ENCODE assay signal across 11 cellular contexts in the genomic region with DNA sequence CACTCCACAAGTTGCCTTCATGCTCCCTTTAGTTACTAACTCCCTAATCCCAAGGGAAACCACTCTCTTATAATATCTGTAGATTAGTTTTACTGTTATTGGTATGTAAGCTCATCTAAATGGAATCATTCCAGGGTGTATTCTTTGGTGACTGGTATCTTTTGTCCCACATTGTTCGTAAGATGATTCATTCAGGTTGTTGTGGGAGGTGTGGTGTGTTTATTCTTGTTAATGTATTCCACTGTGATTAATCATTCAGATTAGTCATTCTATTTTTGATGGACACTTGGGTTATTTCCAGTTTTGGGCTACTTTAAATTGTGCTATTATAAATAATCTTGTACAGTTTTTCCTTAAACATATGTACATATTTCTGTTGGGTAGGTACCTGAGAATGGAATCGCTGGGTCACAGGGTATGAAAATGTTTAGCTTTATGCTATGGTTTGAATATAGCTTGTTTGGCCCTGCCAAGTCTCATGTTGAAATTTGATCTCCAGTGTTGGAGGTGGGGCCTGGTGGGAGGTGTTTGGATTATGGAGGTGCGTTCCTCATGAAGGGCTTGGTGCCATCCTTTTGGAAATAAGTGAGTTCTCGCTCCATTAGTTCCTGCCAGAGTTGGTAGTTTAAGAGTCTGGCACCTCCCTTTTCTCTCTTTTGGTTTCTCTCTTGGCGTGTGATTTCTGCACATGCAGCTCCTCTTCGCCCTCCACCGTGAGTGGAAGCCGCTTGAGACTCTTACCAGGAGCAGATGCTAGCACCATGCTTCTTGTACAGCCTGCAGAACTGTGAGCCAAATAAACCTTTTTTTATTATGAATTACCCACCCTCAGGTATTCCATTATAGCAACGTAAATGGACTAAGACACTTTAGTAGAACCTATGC. TPM values are rescaled to one million over a fixed set of nuclear protein-coding genes. Genes with fewer than 3 reads are reported as not detected.
DNase-seq lines count a peak whose midpoint lies in the region; ATAC-seq and TF ChIP-seq lines count a peak whose summit lies in the region.
"Had no signal": no experiment of that assay in that cellular context is flagged by ENCODE, and none has a peak within 500 bp of the region (broad histone marks: within the 10 kb centered on the region; RNA-seq: fewer than 3 reads in every experiment).

No MANE protein-coding gene starts in this region.

- no peak overlapping the region for H2AFZ ChIP-seq in PC-9

- H3K79me2 ChIP-seq in PC-9 (ENCODE audit: low read depth), result 0 out of 2 replicates have a peak, but pooled peaks cover 2% of the 10 kb centered on the region

- TF ChIP-seq POLR2A in Peyer's patch (IDR thresholded peaks at IDR 0.05), result no peak

- H3K36me3 ChIP-seq in PC-9 (ENCODE audit: low read depth) (no peaks in the 10 kb centered on the region), Peyer's patch (no peaks in the 10 kb centered on the region)
- no peaks in the 10 kb centered on the region for H3K36me3 ChIP-seq in CD8-positive, alpha-beta T cell (ENCODE audit: insufficient read depth, low read length)
- H3K36me3 ChIP-seq: prostate gland had no signal

- H3K36me3 Mint-ChIP-seq in activated CD8-positive, alpha-beta memory T cell treated with anti-CD3 and anti-CD28 coated beads, Interleukin-2, amount 10 ng/mL, durations not matched to agents 7 days and 5 days, result peaks cover 1% of the 10 kb centered on the region
- H3K36me3 Mint-ChIP-seq in CD8-positive, alpha-beta T cell, result peaks cover 40% of the 10 kb centered on the region

- H3K9me2 ChIP-seq in PC-9 (ENCODE audit: insufficient read depth), result no peaks in the 10 kb centered on the region

- peaks cover 7% of the 10 kb centered on the region; the same call in 1 of the 2 replicates for H3K4me1 ChIP-seq in PC-9 (replicated peaks; ENCODE audit: insufficient read depth)
- H3K4me1 ChIP-seq in CD8-positive, alpha-beta T cell (ENCODE audit: insufficient read depth, low read length), result no peaks in the 10 kb centered on the region
- H3K4me1 ChIP-seq in Peyer's patch, result no peaks in the 10 kb centered on the region
- H3K4me1 ChIP-seq: prostate gland had no signal

- no peaks in the 10 kb centered on the region for H3K27me3 ChIP-seq in PC-9 (ENCODE audit: insufficient read depth, low read depth)
- H3K27me3 ChIP-seq in CD8-positive, alpha-beta T cell (ENCODE audit: insufficient read depth, low read length), result no peaks in the 10 kb centered on the region
- H3K27me3 ChIP-seq in Peyer's patch, result no peaks in the 10 kb centered on the region

- CTCF ChIA-PET in activated CD8-positive, alpha-beta memory T cell treated with anti-CD3 and anti-CD28 coated beads, Interleukin-2, amount 10 ng/mL, durations not matched to agents 7 days and 5 days (lab: Charles Lee), result interaction anchor here (0.7 to 2.8 kb wide), 7 partner anchors 13 to 469 kb away, joined by 3 to 8 read pairs (median 3); a partner anchor contains a TSS
- CTCF ChIA-PET in PC-9 (lab: Charles Lee), result interaction anchor here (0.6 to 1.1 kb wide), 3 partner anchors 14 to 418 kb away, joined by 3 read pairs; a partner anchor contains a TSS
- CTCF ChIA-PET in CD8-positive, alpha-beta T cell (lab: Charles Lee), result no interaction called here

- no peak overlapping the region for H3K27ac Mint-ChIP-seq in activated CD8-positive, alpha-beta memory T cell treated with anti-CD3 and anti-CD28 coated beads, Interleukin-2, amount 10 ng/mL, durations not matched to agents 7 days and 5 days
- no peak overlapping the region for H3K27ac Mint-ChIP-seq in CD8-positive, alpha-beta T cell

- H3K4me3 ChIP-seq in PC-9 (no peak overlapping the region; the same call in 1 of the 2 replicates), Peyer's patch (no peak overlapping the region)
- no peak overlapping the region for H3K4me3 ChIP-seq in CD8-positive, alpha-beta T cell (ENCODE audit: low read depth, low read length)
- H3K4me3 ChIP-seq: prostate gland had no signal

- TF ChIP-seq CTCF in PC-9 (conservative IDR thresholded peaks at IDR 0.05) (no peak), Peyer's patch (IDR thresholded peaks at IDR 0.05) (no peak)
- no peak for TF ChIP-seq CTCF in CD8-positive, alpha-beta T cell (IDR thresholded peaks at IDR 0.05)

- no peaks in the 10 kb centered on the region for H3F3A ChIP-seq in PC-9 (ENCODE audit: insufficient read depth, low read depth)

- POLR2A ChIA-PET in PC-9 (lab: Charles Lee; ENCODE audit: unreplicated experiment), result interaction anchor here (0.6 to 1.0 kb wide), 5 partner anchors 9 to 995 kb away, joined by 3 to 11 read pairs (median 3); no protein-coding TSS in a partner anchor
- POLR2A ChIA-PET in CD8-positive, alpha-beta T cell (lab: Charles Lee), result no interaction called here

- H3K9me3 ChIP-seq in PC-9 (ENCODE audit: insufficient read depth, low read depth) (no peaks in the 10 kb centered on the region), Peyer's patch (no peaks in the 10 kb centered on the region)
- no peaks in the 10 kb centered on the region for H3K9me3 ChIP-seq in CD8-positive, alpha-beta T cell (ENCODE audit: low read length)
- H3K9me3 ChIP-seq: prostate gland had no signal

- peak overlapping the region; percentile 57 for H3K4me2 ChIP-seq in PC-9

- peak overlapping the region; percentile 53 for H3K27ac ChIP-seq in PC-9
- H3K27ac ChIP-seq in epithelial cell of prostate, result peak overlapping the region; percentile 87
- no peak overlapping the region for H3K27ac ChIP-seq in CD8-positive, alpha-beta T cell (ENCODE audit: low read depth, low read length)
- H3K27ac ChIP-seq in Peyer's patch, result no peak overlapping the region
- H3K27ac ChIP-seq: prostate gland had no signal

- ATAC-seq in activated CD8-positive, alpha-beta memory T cell treated with anti-CD3 and anti-CD28 coated beads, Interleukin-2, amount 10 ng/mL, durations not matched to agents 7 days and 5 days, result peak; percentile 16
- peak; percentile 90 for ATAC-seq in stimulated activated naive CD8-positive, alpha-beta T cell treated with anti-CD3 and anti-CD28 coated beads, Interleukin-15, Interleukin-2, amounts not matched to agents 100 U/mL and 50 U/mL, for 24 hours
- no peak for ATAC-seq in CD8-positive, alpha-beta T cell

- DNase-seq in activated CD8-positive, alpha-beta memory T cell treated with anti-CD3 and anti-CD28 coated beads, Interleukin-2, amount 10 ng/mL, durations not matched to agents 7 days and 5 days, result no peak
- no peak for DNase-seq in activated CD8-positive, alpha-beta memory T cell treated with anti-CD3 and anti-CD28 coated beads for 24 hours
- peak; percentile 58 to 92 for DNase-seq in PC-9
- peak; percentile 93 for DNase-seq in epithelial cell of prostate (ENCODE audit: low read depth, low spot score)
- no peak for DNase-seq in stimulated activated naive CD8-positive, alpha-beta T cell treated with anti-CD3 and anti-CD28 coated beads, Interleukin-15, Interleukin-2, amounts not matched to agents 100 U/mL and 50 U/mL, for 24 hours
- DNase-seq in CD8-positive, alpha-beta T cell, result no peak
- DNase-seq in Peyer's patch, result no peak
- no peak for DNase-seq in DMS153 (lab: John Stamatoyannopoulos, UW)
- DNase-seq: COR-L47, NCI-H1694 treated with DMSO at 0.1 percent for 48 hours had no signal

- BruUV-seq in PC-9 (replicated peaks; lab: Mats Ljungman, UMichigan), result TSS peak; percentile 71

- peaks cover 10% of the 10 kb centered on the region for H3K4me1 Mint-ChIP-seq in activated CD8-positive, alpha-beta memory T cell treated with anti-CD3 and anti-CD28 coated beads, Interleukin-2, amount 10 ng/mL, durations not matched to agents 7 days and 5 days
- H3K4me1 Mint-ChIP-seq in CD8-positive, alpha-beta T cell (ENCODE audit: low read depth), result peaks cover 23% of the 10 kb centered on the region

- no peaks in the 10 kb centered on the region for H3K9me3 Mint-ChIP-seq in activated CD8-positive, alpha-beta memory T cell treated with anti-CD3 and anti-CD28 coated beads, Interleukin-2, amount 10 ng/mL, durations not matched to agents 7 days and 5 days (ENCODE audit: low read depth)
- H3K9me3 Mint-ChIP-seq in CD8-positive, alpha-beta T cell, result no peaks in the 10 kb centered on the region

- intact Hi-C loops in PC-9 (cut with micrococcal nuclease; ENCODE audit: unreplicated experiment), result no loop called here
- intact Hi-C loops in CD8-positive, alpha-beta T cell (cut with DNase I, micrococcal nuclease), result no loop called here

- no peaks in the 10 kb centered on the region for H4K20me1 ChIP-seq in PC-9 (ENCODE audit: insufficient read depth)

- H3K4me3 Mint-ChIP-seq in activated CD8-positive, alpha-beta memory T cell treated with anti-CD3 and anti-CD28 coated beads, Interleukin-2, amount 10 ng/mL, durations not matched to agents 7 days and 5 days, result no peak overlapping the region
- H3K4me3 Mint-ChIP-seq in CD8-positive, alpha-beta T cell, result no peak overlapping the region

- no peaks in the 10 kb centered on the region for H3K27me3 Mint-ChIP-seq in activated CD8-positive, alpha-beta memory T cell treated with anti-CD3 and anti-CD28 coated beads, Interleukin-2, amount 10 ng/mL, durations not matched to agents 7 days and 5 days
- no peaks in the 10 kb centered on the region for H3K27me3 Mint-ChIP-seq in CD8-positive, alpha-beta T cell (ENCODE audit: low read depth)

RNA-seq across cellular contexts. Expression of a gene that starts 13.8 kb away (rescaled TPM):
- total RNA-seq in activated CD8-positive, alpha-beta memory T cell treated with anti-CD3 and anti-CD28 coated beads, Interleukin-2, amount 10 ng/mL, durations not matched to agents 7 days and 5 days, result 10 to 100 TPM; 10.9 to 13.8 TPM
- 14.1 and 15.6 TPM in 2 replicates for total RNA-seq in PC-9 (2021)
- 1 to 10 TPM; 8.5 to 9.3 TPM for total RNA-seq in CD8-positive, alpha-beta T cell
- 10 to 100 TPM; 11.9 to 19.0 (median 12.2) TPM for total RNA-seq in Peyer's patch

Comparison
In these comparisons a context has a peak if more than half of its experiments do, and no peak if none do; other contexts are left out.
1. DNase-seq: peak in PC-9 (2 of 2) and epithelial cell of prostate (single experiment); none in activated CD8-positive, alpha-beta memory T cell treated with anti-CD3 and anti-CD28 coated beads, Interleukin-2, amount 10 ng/mL, durations not matched to agents 7 days and 5 days (single experiment), activated CD8-positive, alpha-beta memory T cell treated with anti-CD3 and anti-CD28 coated beads for 24 hours (single experiment), stimulated activated naive CD8-positive, alpha-beta T cell treated with anti-CD3 and anti-CD28 coated beads, Interleukin-15, Interleukin-2, amounts not matched to agents 100 U/mL and 50 U/mL, for 24 hours (single experiment), CD8-positive, alpha-beta T cell (0 of 7), Peyer's patch (0 of 3) and DMS153 (single experiment).
2. H3K27ac ChIP-seq: peak in PC-9 (single experiment) and epithelial cell of prostate (single experiment); none in CD8-positive, alpha-beta T cell (single experiment) and Peyer's patch (0 of 4).